In genomic region chr3:75078290-75078689, GRCh38 we compare ENCODE assay signal across 27 cellular contexts.
"Had no signal": no experiment of that assay in that cellular context is flagged by ENCODE, and none has a peak within 500 bp of the region (broad histone marks: within the 10 kb centered on the region; RNA-seq: fewer than 3 reads in every experiment).

No MANE protein-coding gene starts in this region.

- H3K27me3 ChIP-seq: neutrophil, pancreas, spleen, stomach, thyroid gland, tibial nerve, upper lobe of left lung, vagina had no signal

- H3K27ac ChIP-seq: neutrophil, pancreas, psoas muscle, skin epidermis, spleen, stomach, thoracic aorta, thyroid gland, tibial nerve, upper lobe of left lung, vagina had no signal

- H3K4me1 ChIP-seq: pancreas, psoas muscle, spleen, stomach, thyroid gland, tibial nerve, upper lobe of left lung, vagina had no signal

- H3K36me3 ChIP-seq: neutrophil, pancreas, spleen, stomach, thoracic aorta, thyroid gland, tibial nerve, upper lobe of left lung, vagina had no signal

- ATAC-seq: naive thymus-derived CD8-positive, alpha-beta T cell; natural killer cell treated with Interleukin-12 subunit alpha and Interleukin-12 subunit beta and Interleukin-15 and Interleukin-18, amount 100 ng/mL, for 72 hours; pancreas; psoas muscle; right cardiac atrium; sciatic nerve; stimulated activated naive B cell treated with anti-CD40 and anti-IgM and Interleukin-4, amounts not matched to agents 10 μg/mL and 1 μg/mL and 100 μg/mL, for 72 hours had no signal

- H3K4me2 ChIP-seq: smooth muscle cell had no signal

- H3K4me3 ChIP-seq: pancreas, psoas muscle, skin epidermis, smooth muscle cell, spleen, stomach, thoracic aorta, thyroid gland, tibial nerve, upper lobe of left lung, vagina had no signal

- H3K9me3 ChIP-seq: neutrophil, pancreas, psoas muscle, thoracic aorta, thyroid gland, upper lobe of left lung, vagina had no signal

- DNase-seq: naive thymus-derived CD8-positive, alpha-beta T cell; nephron progenitor cell; nucleus accumbens; pancreas; posterior cingulate gyrus; psoas muscle; right cardiac atrium; spleen; stimulated activated CD4-positive, alpha-beta T cell treated with anti-CD3 and anti-CD28 coated beads, Interleukin-12 subunit alpha, Interleukin-12 subunit beta, amount 100 ng/mL, for 4 hours; stimulated activated CD4-positive, alpha-beta T cell treated with anti-CD3 and anti-CD28 coated beads, Interleukin-1b, Interleukin-23, amount 100 ng/mL, for 48 hours; stimulated activated CD4-positive, alpha-beta T cell treated with anti-CD3 and anti-CD28 coated beads, Interleukin-4, amount 100 ng/mL, for 1 hour; stimulated activated CD4-positive, alpha-beta T cell treated with anti-CD3 and anti-CD28 coated beads, Interleukin-4, amount 100 ng/mL, for 4 hours; stimulated activated CD8-positive, alpha-beta memory T cell treated with anti-CD3 and anti-CD28 coated beads, Interleukin-4, amount 100 ng/mL, for 48 hours; stimulated activated naive B cell treated with anti-CD40 and anti-IgM and Interleukin-4, amounts not matched to agents 10 μg/mL and 1 μg/mL and 100 μg/mL, for 72 hours; stimulated activated naive CD4-positive, alpha-beta T cell treated with Interleukin-2 at 50 U/mL for 16 hours; stomach; thyroid gland; upper lobe of left lung had no signal

- FAIRE-seq: pancreas, urothelium cell line had no signal
